ENCODE assay signal across 8 cellular contexts in the genomic region with DNA sequence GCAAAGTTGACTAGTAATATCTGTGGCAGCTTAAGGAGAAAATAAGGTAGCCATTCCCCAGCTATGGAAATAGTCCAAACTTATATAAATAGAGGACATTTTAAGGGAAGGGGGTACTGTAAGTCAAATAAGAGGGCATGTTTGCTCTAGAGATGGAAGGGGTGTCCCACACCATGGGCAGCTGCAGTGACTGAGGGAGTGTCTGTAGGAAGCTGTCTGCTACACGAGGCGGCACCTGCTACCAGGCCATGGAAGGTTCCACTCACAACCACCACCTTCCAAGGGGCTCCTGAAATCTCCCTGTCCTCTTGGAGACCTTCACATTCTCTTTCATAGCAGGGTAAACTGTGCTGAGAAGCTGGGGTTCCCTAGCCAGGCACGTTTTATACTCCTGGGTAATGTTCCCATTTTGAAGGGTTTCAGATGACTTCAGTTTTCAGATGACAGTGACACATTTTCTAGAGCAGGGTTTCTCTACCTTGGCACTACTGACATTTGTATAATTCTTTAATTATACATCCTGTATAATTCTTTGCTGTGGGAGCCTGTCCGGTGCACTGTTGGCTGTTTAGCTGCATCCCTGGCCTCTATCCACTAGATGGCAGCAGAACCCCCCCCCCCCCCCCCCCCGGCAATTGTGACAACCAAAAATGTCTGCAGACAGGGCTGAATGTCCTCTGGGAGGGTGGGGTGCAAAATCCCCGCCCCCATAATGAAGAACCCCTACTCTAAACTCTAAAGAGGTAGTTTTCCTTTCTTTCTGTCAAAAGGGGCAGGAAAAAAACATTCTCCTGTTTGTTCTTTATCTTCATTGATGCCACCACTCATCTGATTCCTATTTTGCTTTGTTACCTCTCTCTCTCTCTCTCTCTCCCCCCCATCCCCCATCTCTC. TPM values are rescaled to one million over a fixed set of nuclear protein-coding genes. Genes with fewer than 3 reads are reported as not detected.
DNase-seq lines count a peak whose midpoint lies in the region; ATAC-seq and TF ChIP-seq lines count a peak whose summit lies in the region.

No MANE protein-coding gene starts in this region.

- no peak overlapping the region for H3K4me3 ChIP-seq in foreskin fibroblast (ENCODE audit: low read depth in 1 of 2, low read length in 2 of 2)

- H3K9me3 Mint-ChIP-seq in activated CD4-positive, alpha-beta T cell treated with anti-CD3 and anti-CD28 coated beads, Interleukin-2, amount 10 ng/mL, durations not matched to agents 24 days and 14 days = peaks cover 25% of the 10 kb centered on the region

- no peaks in the 10 kb centered on the region for H3K27me3 Mint-ChIP-seq in activated CD4-positive, alpha-beta T cell treated with anti-CD3 and anti-CD28 coated beads, Interleukin-2, amount 10 ng/mL, durations not matched to agents 24 days and 14 days

- peak overlapping the region; percentile 52 for H3K27ac Mint-ChIP-seq in activated CD4-positive, alpha-beta T cell treated with anti-CD3 and anti-CD28 coated beads, Interleukin-2, amount 10 ng/mL, durations not matched to agents 24 days and 14 days

- TF ChIP-seq CTCF in foreskin fibroblast (IDR thresholded peaks at IDR 0.05; ENCODE audit: low read depth, low read length) = peak; percentile 49

- peaks cover 51% of the 10 kb centered on the region for H3K4me1 Mint-ChIP-seq in activated CD4-positive, alpha-beta T cell treated with anti-CD3 and anti-CD28 coated beads, Interleukin-2, amount 10 ng/mL, durations not matched to agents 24 days and 14 days

- ATAC-seq in HG03354 (IDR thresholded peaks at IDR 0.05; ENCODE audit: poor library complexity, severe bottlenecking, unreplicated experiment) (peak; percentile 58), HG02981 (IDR thresholded peaks at IDR 0.05; ENCODE audit: unreplicated experiment) (no peak), HG03439 (IDR thresholded peaks at IDR 0.05; ENCODE audit: unreplicated experiment) (no peak)

- intact Hi-C loops in activated CD4-positive, alpha-beta T cell treated with anti-CD3 and anti-CD28 coated beads, Interleukin-2, amount 10 ng/mL, durations not matched to agents 24 days and 14 days (cut with micrococcal nuclease) = loop anchor here (1.0 to 5.0 kb wide), 5 partner anchors 64 to 268 kb away; partner anchors contain the start of gene PPFIBP1

- H3K36me3 Mint-ChIP-seq in activated CD4-positive, alpha-beta T cell treated with anti-CD3 and anti-CD28 coated beads, Interleukin-2, amount 10 ng/mL, durations not matched to agents 24 days and 14 days (ENCODE audit: low read depth) = peaks cover 38% of the 10 kb centered on the region

- peak; percentile 59 for DNase-seq in DMS53 (lab: John Stamatoyannopoulos, UW)
- peak; percentile 66 for DNase-seq in activated CD4-positive, alpha-beta T cell treated with anti-CD3 and anti-CD28 coated beads, Interleukin-2, amount 10 ng/mL, durations not matched to agents 24 days and 14 days
- DNase-seq in foreskin fibroblast = peak; percentile 18 to 54
- peak; percentile 13 for DNase-seq in retina
- DNase-seq in COLO668 (lab: John Stamatoyannopoulos, UW; ENCODE audit: unreplicated experiment) = no peak

- no peak overlapping the region for H3K4me3 Mint-ChIP-seq in activated CD4-positive, alpha-beta T cell treated with anti-CD3 and anti-CD28 coated beads, Interleukin-2, amount 10 ng/mL, durations not matched to agents 24 days and 14 days

RNA-seq across cellular contexts. Expression of gene SMCO2, which starts 11.6 kb away (rescaled TPM):
- total RNA-seq in activated CD4-positive, alpha-beta T cell treated with anti-CD3 and anti-CD28 coated beads, Interleukin-2, amount 10 ng/mL, durations not matched to agents 24 days and 14 days = 1.1 and 1.4 TPM in 2 replicates
